ENCODE assay signal across 8 cellular contexts in genomic region chr16:67666538-67667433, GRCh38.
A peak's percentile ranks its signal among the peaks of the same experiment; 100 is the strongest.
DNase-seq lines count a peak whose midpoint lies in the region; ATAC-seq and TF ChIP-seq lines count a peak whose summit lies in the region.

Gene C16orf86 (plus strand): TSS chr16:67666814. CDS start chr16:67666971, 157 bp downstream.
Gene ENKD1 (minus strand): TSS chr16:67666750. CDS start chr16:67666442, 308 bp downstream.

- ATAC-seq in HG02763 (IDR thresholded peaks at IDR 0.05; ENCODE audit: unreplicated experiment) = peak; percentile 54
- no peak for ATAC-seq in GM18517 (IDR thresholded peaks at IDR 0.05; ENCODE audit: unreplicated experiment)

- H3K4me3 ChIP-seq in GM12865 (ENCODE audit: low read depth, low read length) = peak within 1 kb of the TSS; percentile 69

- no peak for TF ChIP-seq CTCF in GM12865 (IDR thresholded peaks at IDR 0.05; ENCODE audit: insufficient read depth, low read depth, low read length, missing control alignments)

- H3K27ac ChIP-seq in cingulate gyrus (ENCODE audit: low read depth, low read length) = peak within 1 kb of the TSS; percentile 85

- DNase-seq in GM12865 (ENCODE audit: low read depth) (peak; percentile 90), NCI-H2171 (lab: John Stamatoyannopoulos, UW) (peak; percentile 85), left kidney (ENCODE audit: low read depth, low spot score) (peak; percentile 95)
- DNase-seq in activated CD4-positive, alpha-beta T cell treated with anti-CD3 and anti-CD28 coated beads for 4 hours = peak; percentile 79 to 83
- DNase-seq in stimulated activated CD4-positive, alpha-beta T cell treated with anti-CD3 and anti-CD28 coated beads, Interleukin-1b, Interleukin-23, amount 100 ng/mL, for 48 hours = peak; percentile 82
